ENCODE assay signal across 8 cellular contexts in genomic region chr12:38771871-38772270, GRCh38.
A peak's percentile ranks its signal among the peaks of the same experiment; 100 is the strongest.
DNase-seq lines count a peak whose midpoint lies in the region; ATAC-seq, FAIRE-seq and TF ChIP-seq lines count a peak whose summit lies in the region.

No MANE protein-coding gene starts in this region.

- peak overlapping the region; percentile 55 for H3K4me3 Mint-ChIP-seq in activated naive CD4-positive, alpha-beta T cell treated with anti-CD3 and anti-CD28 coated beads, Interleukin-2, amount 10 ng/mL, durations not matched to agents 7 days and 5 days
- peak overlapping the region; percentile 11 for H3K4me3 Mint-ChIP-seq in stimulated activated memory B cell treated with anti-CD40 and anti-IgM and Interleukin-4, amounts not matched to agents 10 μg/mL and 1 μg/mL and 100 μg/mL, for 72 hours

- no peak overlapping the region for H3K27ac ChIP-seq in prostate gland

- peak; percentile 60 for ATAC-seq in HG03064 (IDR thresholded peaks at IDR 0.05; ENCODE audit: low read depth, unreplicated experiment)
- no peak for ATAC-seq in stimulated activated memory B cell treated with anti-CD40 and anti-IgM and Interleukin-4, amounts not matched to agents 10 μg/mL and 1 μg/mL and 100 μg/mL, for 72 hours

- H3K9me3 ChIP-seq in prostate gland = no peaks in the 10 kb centered on the region

- H3K27me3 ChIP-seq in prostate gland (replicated peaks; ENCODE audit: insufficient read depth) = no peaks in the 10 kb centered on the region

- DNase-seq in activated CD4-positive, alpha-beta T cell treated with anti-CD3 and anti-CD28 coated beads for 48 hours = peak; percentile 48
- DNase-seq in activated CD4-positive, alpha-beta T cell treated with anti-CD3 and anti-CD28 coated beads for 4 hours = no peak
- DNase-seq in activated naive CD4-positive, alpha-beta T cell treated with anti-CD3 and anti-CD28 coated beads, Interleukin-2, amount 10 ng/mL, durations not matched to agents 7 days and 5 days = no peak
- DNase-seq in D341Med (ENCODE audit: low spot score) (no peak), frontal cortex (ENCODE audit: low spot score in 2 of 2) (no peak), prostate gland (ENCODE audit: low spot score) (no peak)

- H3K4me1 Mint-ChIP-seq in activated naive CD4-positive, alpha-beta T cell treated with anti-CD3 and anti-CD28 coated beads, Interleukin-2, amount 10 ng/mL, durations not matched to agents 7 days and 5 days = peaks cover 9% of the 10 kb centered on the region
- no peaks in the 10 kb centered on the region for H3K4me1 Mint-ChIP-seq in stimulated activated memory B cell treated with anti-CD40 and anti-IgM and Interleukin-4, amounts not matched to agents 10 μg/mL and 1 μg/mL and 100 μg/mL, for 72 hours

- peak overlapping the region; percentile 82 for H3K27ac Mint-ChIP-seq in activated naive CD4-positive, alpha-beta T cell treated with anti-CD3 and anti-CD28 coated beads, Interleukin-2, amount 10 ng/mL, durations not matched to agents 7 days and 5 days
- no peak overlapping the region for H3K27ac Mint-ChIP-seq in stimulated activated memory B cell treated with anti-CD40 and anti-IgM and Interleukin-4, amounts not matched to agents 10 μg/mL and 1 μg/mL and 100 μg/mL, for 72 hours

- CTCF ChIA-PET in activated naive CD4-positive, alpha-beta T cell treated with anti-CD3 and anti-CD28 coated beads, Interleukin-2, amount 10 ng/mL, durations not matched to agents 7 days and 5 days (lab: Charles Lee) = no interaction called here

- 81% methylated on average over 1 of the region's 1 CpG for WGBS in prostate gland

- no peaks in the 10 kb centered on the region for H3K27me3 Mint-ChIP-seq in activated naive CD4-positive, alpha-beta T cell treated with anti-CD3 and anti-CD28 coated beads, Interleukin-2, amount 10 ng/mL, durations not matched to agents 7 days and 5 days
- H3K27me3 Mint-ChIP-seq in stimulated activated memory B cell treated with anti-CD40 and anti-IgM and Interleukin-4, amounts not matched to agents 10 μg/mL and 1 μg/mL and 100 μg/mL, for 72 hours = no peaks in the 10 kb centered on the region

- no peak for FAIRE-seq in frontal cortex (lab: Jason Lieb, UNC)

- intact Hi-C loops in prostate gland (cut with DNase I) = no loop called here

- TF ChIP-seq POLR2A in prostate gland (IDR thresholded peaks at IDR 0.05) = no peak

- H3K4me1 ChIP-seq in prostate gland (replicated peaks) = no peaks in the 10 kb centered on the region

- no peaks in the 10 kb centered on the region for H3K36me3 Mint-ChIP-seq in activated naive CD4-positive, alpha-beta T cell treated with anti-CD3 and anti-CD28 coated beads, Interleukin-2, amount 10 ng/mL, durations not matched to agents 7 days and 5 days
- no peaks in the 10 kb centered on the region for H3K36me3 Mint-ChIP-seq in stimulated activated memory B cell treated with anti-CD40 and anti-IgM and Interleukin-4, amounts not matched to agents 10 μg/mL and 1 μg/mL and 100 μg/mL, for 72 hours

- no peaks in the 10 kb centered on the region for H3K9me3 Mint-ChIP-seq in activated naive CD4-positive, alpha-beta T cell treated with anti-CD3 and anti-CD28 coated beads, Interleukin-2, amount 10 ng/mL, durations not matched to agents 7 days and 5 days
- H3K9me3 Mint-ChIP-seq in stimulated activated memory B cell treated with anti-CD40 and anti-IgM and Interleukin-4, amounts not matched to agents 10 μg/mL and 1 μg/mL and 100 μg/mL, for 72 hours = no peaks in the 10 kb centered on the region

- H3K36me3 ChIP-seq in prostate gland = no peaks in the 10 kb centered on the region

- TF ChIP-seq CTCF in prostate gland (IDR thresholded peaks at IDR 0.05) = no peak

- H3K4me3 ChIP-seq in prostate gland = no peak overlapping the region
